Comparison of ENCODE assay signal across 21 cellular contexts in genomic region chr14:43408472-43408871, GRCh38.
DNase-seq lines count a peak whose midpoint lies in the region; FAIRE-seq and TF ChIP-seq lines count a peak whose summit lies in the region.
"Had no signal": no experiment of that assay in that cellular context is flagged by ENCODE, and none has a peak within 500 bp of the region (broad histone marks: within the 10 kb centered on the region; RNA-seq: fewer than 3 reads in every experiment).

No MANE protein-coding gene starts in this region.

- in situ Hi-C loops in G401 (cut with HindIII; ENCODE audit: low sequenced_read_pairs) = no loop called here

- TF ChIP-seq CTCF in PC-9 (conservative IDR thresholded peaks at IDR 0.05) = no peak
- no peak for TF ChIP-seq CTCF in bronchial epithelial cell (IDR thresholded peaks at IDR 0.05; ENCODE audit: insufficient read depth, low read length, severe bottlenecking)

- peak overlapping the region; percentile 11; the same call in 1 of the 2 replicates for H2AFZ ChIP-seq in Karpas-422 (ENCODE audit: low read length)
- no peak overlapping the region for H2AFZ ChIP-seq in PC-9

- H3K9me2 ChIP-seq in Karpas-422 (replicated peaks; ENCODE audit: insufficient read depth, low read length) (no peaks in the 10 kb centered on the region), PC-9 (ENCODE audit: insufficient read depth) (no peaks in the 10 kb centered on the region)

- FAIRE-seq in bronchial epithelial cell (lab: Jason Lieb, UNC) = no peak
- FAIRE-seq: D721Med, GM12891, GM19239 had no signal

- H3K27ac ChIP-seq in Karpas-422 (ENCODE audit: low read length) (no peak overlapping the region), PC-9 (no peak overlapping the region)
- H3K27ac ChIP-seq: BLaER1 treated with 17β-estradiol and CSF1 and Interleukin-3, amounts not matched to agents 10 nM and 100 nM; C4-2B had no signal

- CTCF ChIA-PET in PC-9 (lab: Charles Lee) = no interaction called here

- no peak overlapping the region for H3K9ac ChIP-seq in Karpas-422 (ENCODE audit: low read length)
- H3K9ac ChIP-seq: BLaER1 treated with 17β-estradiol and CSF1 and Interleukin-3, amounts not matched to agents 10 nM and 100 nM had no signal

- H3K36me3 ChIP-seq in Karpas-422 (ENCODE audit: insufficient read depth, low read length) (no peaks in the 10 kb centered on the region), PC-9 (ENCODE audit: low read depth) (no peaks in the 10 kb centered on the region), bronchial epithelial cell (ENCODE audit: control insufficient read depth, insufficient read depth, low read length) (no peaks in the 10 kb centered on the region)
- H3K36me3 ChIP-seq: BLaER1 treated with 17β-estradiol and CSF1 and Interleukin-3, amounts not matched to agents 10 nM and 100 nM had no signal

- H3K4me1 ChIP-seq in Karpas-422 (ENCODE audit: low read length) (no peaks in the 10 kb centered on the region), PC-9 (replicated peaks; ENCODE audit: insufficient read depth) (peaks cover 12% of the 10 kb centered on the region; the same call in 1 of the 2 replicates)
- H3K4me1 ChIP-seq: BLaER1 treated with 17β-estradiol and CSF1 and Interleukin-3, amounts not matched to agents 10 nM and 100 nM; Caco-2 had no signal

- H3K4me2 ChIP-seq in Karpas-422 (ENCODE audit: low read depth, low read length, poor library complexity, severe bottlenecking) (no peak overlapping the region), PC-9 (0 out of 2 replicates have a peak overlapping the region, but pooled peaks have one; percentile 1)
- H3K4me2 ChIP-seq: BLaER1 treated with 17β-estradiol and CSF1 and Interleukin-3, amounts not matched to agents 10 nM and 100 nM had no signal

- DNase-seq in Karpas-422 (no peak), PC-9 (no peak), bronchial epithelial cell (ENCODE audit: low read depth) (peak; percentile 8), G401 (ENCODE audit: low spot score) (no peak), NCI-H446 treated with DMSO at 0.1 percent for 48 hours (lab: John Stamatoyannopoulos, UW) (no peak)
- no peak for DNase-seq in activated T-cell treated with anti-CD3 and anti-CD28 coated beads, Interleukin-2, amount 50 U/mL, for 48 hours
- no peak for DNase-seq in stimulated activated CD4-positive, alpha-beta T cell treated with anti-CD3 and anti-CD28 coated beads, Interleukin-4, amount 100 ng/mL, for 24 hours
- DNase-seq: 8988T; ACHN; AML-193; Caco-2; Calu3; CD4-positive, alpha-beta T cell; CD8-positive, alpha-beta T cell; DMS79 treated with DMSO at 0.1 percent for 48 hours; GF-D8 had no signal

- H4K20me1 ChIP-seq in Karpas-422 (ENCODE audit: insufficient read depth, low read depth, low read length) (no peaks in the 10 kb centered on the region), PC-9 (ENCODE audit: insufficient read depth) (no peaks in the 10 kb centered on the region)
- H4K20me1 ChIP-seq: BLaER1 treated with 17β-estradiol and CSF1 and Interleukin-3, amounts not matched to agents 10 nM and 100 nM had no signal

- H3K27me3 ChIP-seq in Karpas-422 (ENCODE audit: low read length) (no peaks in the 10 kb centered on the region), PC-9 (ENCODE audit: insufficient read depth, low read depth) (no peaks in the 10 kb centered on the region), bronchial epithelial cell (ENCODE audit: control insufficient read depth, insufficient read depth, low read length) (no peaks in the 10 kb centered on the region)
- H3K27me3 ChIP-seq: BLaER1 treated with 17β-estradiol and CSF1 and Interleukin-3, amounts not matched to agents 10 nM and 100 nM had no signal

- POLR2A ChIA-PET in PC-9 (lab: Charles Lee; ENCODE audit: unreplicated experiment) = no interaction called here

- no TSS peak for BruUV-seq in PC-9 (replicated peaks; lab: Mats Ljungman, UMichigan)

- H3K4me3 ChIP-seq in Karpas-422 (ENCODE audit: low read length) (no peak overlapping the region), PC-9 (no peak overlapping the region), bronchial epithelial cell (ENCODE audit: low read depth, low read length) (no peak overlapping the region)
- H3K4me3 ChIP-seq: BLaER1 treated with 17β-estradiol and CSF1 and Interleukin-3, amounts not matched to agents 10 nM and 100 nM had no signal

- no peaks in the 10 kb centered on the region for H3K9me3 ChIP-seq in Karpas-422 (ENCODE audit: low read length)
- no peaks in the 10 kb centered on the region for H3K9me3 ChIP-seq in PC-9 (ENCODE audit: insufficient read depth, low read depth)
- H3K9me3 ChIP-seq: Caco-2 had no signal

- no peaks in the 10 kb centered on the region for H3K79me2 ChIP-seq in Karpas-422 (ENCODE audit: low read length)
- no peaks in the 10 kb centered on the region for H3K79me2 ChIP-seq in PC-9 (ENCODE audit: low read depth)

- intact Hi-C loops in PC-9 (cut with micrococcal nuclease; ENCODE audit: unreplicated experiment) = no loop called here

- H3F3A ChIP-seq in PC-9 (ENCODE audit: insufficient read depth, low read depth) = no peaks in the 10 kb centered on the region
